Comparison of ENCODE assay signal across 32 cellular contexts in genomic region chr3:60424034-60424433, GRCh38.
"Had no signal": no experiment of that assay in that cellular context is flagged by ENCODE, and none has a peak within 500 bp of the region (broad histone marks: within the 10 kb centered on the region; RNA-seq: fewer than 3 reads in every experiment).

No MANE protein-coding gene starts in this region.

- H3K4me3 Mint-ChIP-seq: activated CD4-positive, alpha-beta memory T cell treated with anti-CD3 and anti-CD28 coated beads for 36 hours; activated CD4-positive, alpha-beta T cell treated with anti-CD3 and anti-CD28 coated beads for 36 hours; activated CD4-positive, alpha-beta T cell treated with anti-CD3 and anti-CD28 coated beads, Interleukin-2, amount 10 ng/mL, durations not matched to agents 24 days and 14 days; activated CD8-positive, alpha-beta memory T cell treated with anti-CD3 and anti-CD28 coated beads, Interleukin-2, amount 10 ng/mL, durations not matched to agents 7 days and 5 days; activated CD8-positive, alpha-beta T cell treated with anti-CD3 and anti-CD28 coated beads, Interleukin-2, amount 10 ng/mL, durations not matched to agents 7 days and 5 days; activated naive CD4-positive, alpha-beta T cell treated with anti-CD3 and anti-CD28 coated beads, Interleukin-2, amount 10 ng/mL, durations not matched to agents 7 days and 5 days; activated naive CD8-positive, alpha-beta T cell treated with anti-CD3 and anti-CD28 coated beads, Interleukin-2, amount 10 ng/mL, durations not matched to agents 7 days and 5 days; activated T-helper 1 cell treated with anti-CD3 and anti-CD28 coated beads, Interleukin-12 subunit alpha, Interleukin-12 subunit beta, Interleukin-2, Interleukin-4 antibody, amounts not matched to agents 30 ng/mL and 10 ng/mL and 1 ng/mL, durations not matched to agents 14 hours and 24 hours and 36 hours; central memory CD8-positive, alpha-beta T cell; dendritic cell treated with granulocyte-macrophage colony-stimulating factor and Interleukin-4, amounts not matched to agents 40 ng/mL and 50 ng/mL, for 4 days; endodermal cell; T-helper 17 cell; T-helper 2 cell treated with Interferon-gamma antibody and Interleukin-4, amounts not matched to agents 5 μg/mL and 100 μg/mL, for 36 hours had no signal

- DNase-seq: activated CD4-positive, alpha-beta memory T cell treated with anti-CD3 and anti-CD28 coated beads for 36 hours; activated CD4-positive, alpha-beta T cell treated with anti-CD3 and anti-CD28 coated beads for 36 hours; activated CD4-positive, alpha-beta T cell treated with anti-CD3 and anti-CD28 coated beads, Interleukin-2, amount 10 ng/mL, durations not matched to agents 24 days and 14 days; activated CD4-positive, CD25-positive, alpha-beta regulatory T cell; activated CD4-positive, CD25-positive, alpha-beta regulatory T cell treated with anti-CD3 and anti-CD28 coated beads, Interleukin-2, amount 50 U/mL, for 72 hours; activated CD8-positive, alpha-beta memory T cell treated with anti-CD3 and anti-CD28 coated beads, Interleukin-2, amount 10 ng/mL, durations not matched to agents 7 days and 5 days; activated CD8-positive, alpha-beta memory T cell treated with anti-CD3 and anti-CD28 coated beads, Interleukin-2, amount 50 U/mL, for 4 hours; activated CD8-positive, alpha-beta T cell treated with anti-CD3 and anti-CD28 coated beads, Interleukin-2, amount 10 ng/mL, durations not matched to agents 7 days and 5 days; activated effector memory CD4-positive, alpha-beta T cell treated with anti-CD3 and anti-CD28 coated beads, Interleukin-2, amount 50 U/mL, for 16 hours; activated naive CD4-positive, alpha-beta T cell; activated naive CD4-positive, alpha-beta T cell treated with anti-CD3 and anti-CD28 coated beads, Interleukin-2, amount 10 ng/mL, durations not matched to agents 7 days and 5 days; activated naive CD8-positive, alpha-beta T cell treated with anti-CD3 and anti-CD28 coated beads, Interleukin-2, amount 10 ng/mL, durations not matched to agents 7 days and 5 days; activated T-cell treated with anti-CD3 and anti-CD28 coated beads, Interleukin-2, amount 50 U/mL, for 1 hour; activated T-cell treated with anti-CD3 and anti-CD28 coated beads, Interleukin-2, amount 50 U/mL, for 48 hours; brain microvascular endothelial cell; dorsolateral prefrontal cortex; effector memory CD4-positive, alpha-beta T cell; endodermal cell; foreskin fibroblast; head of caudate nucleus; T-helper 1 cell; T-helper 17 cell; T1000 had no signal

- H3K9me3 ChIP-seq: ascending aorta had no signal

- H3K27me3 Mint-ChIP-seq: activated CD4-positive, alpha-beta memory T cell treated with anti-CD3 and anti-CD28 coated beads for 36 hours; activated CD4-positive, alpha-beta T cell treated with anti-CD3 and anti-CD28 coated beads for 36 hours; activated CD4-positive, alpha-beta T cell treated with anti-CD3 and anti-CD28 coated beads, Interleukin-2, amount 10 ng/mL, durations not matched to agents 24 days and 14 days; activated naive CD4-positive, alpha-beta T cell treated with anti-CD3 and anti-CD28 coated beads, Interleukin-2, amount 10 ng/mL, durations not matched to agents 7 days and 5 days; activated naive CD8-positive, alpha-beta T cell treated with anti-CD3 and anti-CD28 coated beads, Interleukin-2, amount 10 ng/mL, durations not matched to agents 7 days and 5 days; central memory CD8-positive, alpha-beta T cell; dendritic cell treated with granulocyte-macrophage colony-stimulating factor and Interleukin-4, amounts not matched to agents 40 ng/mL and 50 ng/mL, for 4 days; T-helper 17 cell had no signal

- ATAC-seq: activated CD4-positive, alpha-beta T cell treated with anti-CD3 and anti-CD28 coated beads for 36 hours; activated CD8-positive, alpha-beta memory T cell treated with anti-CD3 and anti-CD28 coated beads, Interleukin-2, amount 10 ng/mL, durations not matched to agents 7 days and 5 days; activated CD8-positive, alpha-beta T cell treated with anti-CD3 and anti-CD28 coated beads, Interleukin-2, amount 10 ng/mL, durations not matched to agents 7 days and 5 days; activated naive CD4-positive, alpha-beta T cell treated with anti-CD3 and anti-CD28 coated beads, Interleukin-2, amount 50 U/mL, for 72 hours; esophagus mucosa; T-helper 17 cell had no signal

- H3K9me3 Mint-ChIP-seq: activated CD4-positive, alpha-beta memory T cell treated with anti-CD3 and anti-CD28 coated beads for 36 hours; activated naive CD4-positive, alpha-beta T cell treated with anti-CD3 and anti-CD28 coated beads, Interleukin-2, amount 10 ng/mL, durations not matched to agents 7 days and 5 days; activated naive CD4-positive, alpha-beta T cell treated with anti-CD3 and anti-CD28 coated beads, Interleukin-2, amount 50 U/mL, for 72 hours; activated T-helper 1 cell treated with anti-CD3 and anti-CD28 coated beads, Interleukin-12 subunit alpha, Interleukin-12 subunit beta, Interleukin-2, Interleukin-4 antibody, amounts not matched to agents 30 ng/mL and 10 ng/mL and 1 ng/mL, durations not matched to agents 14 hours and 24 hours and 36 hours; activated T-helper 2 cell treated with anti-CD3 and anti-CD28 coated beads, Interferon-gamma antibody, Interleukin-2, Interleukin-4, amounts not matched to agents 10 μg/mL and 5 μg/mL and 100 μg/mL, durations not matched to agents 14 hours and 24 hours and 36 hours; central memory CD8-positive, alpha-beta T cell; dendritic cell treated with granulocyte-macrophage colony-stimulating factor and Interleukin-4, amounts not matched to agents 40 ng/mL and 50 ng/mL, for 4 days; endodermal cell; T-helper 2 cell treated with Interferon-gamma antibody and Interleukin-4, amounts not matched to agents 5 μg/mL and 100 μg/mL, for 36 hours had no signal

- H3K4me1 Mint-ChIP-seq: activated CD4-positive, alpha-beta T cell treated with anti-CD3 and anti-CD28 coated beads for 36 hours; activated CD4-positive, alpha-beta T cell treated with anti-CD3 and anti-CD28 coated beads, Interleukin-2, amount 10 ng/mL, durations not matched to agents 24 days and 14 days; activated CD8-positive, alpha-beta memory T cell treated with anti-CD3 and anti-CD28 coated beads, Interleukin-2, amount 10 ng/mL, durations not matched to agents 7 days and 5 days; activated naive CD4-positive, alpha-beta T cell treated with anti-CD3 and anti-CD28 coated beads, Interleukin-2, amount 10 ng/mL, durations not matched to agents 7 days and 5 days; activated naive CD8-positive, alpha-beta T cell treated with anti-CD3 and anti-CD28 coated beads, Interleukin-2, amount 10 ng/mL, durations not matched to agents 7 days and 5 days; central memory CD8-positive, alpha-beta T cell; T-helper 17 cell had no signal

- H3K27me3 ChIP-seq: ascending aorta, brain microvascular endothelial cell, dorsolateral prefrontal cortex had no signal

- H3K36me3 ChIP-seq: ascending aorta, brain microvascular endothelial cell had no signal

- H3K27ac Mint-ChIP-seq: activated CD4-positive, alpha-beta memory T cell treated with anti-CD3 and anti-CD28 coated beads for 36 hours; activated CD4-positive, alpha-beta T cell treated with anti-CD3 and anti-CD28 coated beads for 36 hours; activated CD4-positive, alpha-beta T cell treated with anti-CD3 and anti-CD28 coated beads, Interleukin-2, amount 10 ng/mL, durations not matched to agents 24 days and 14 days; activated CD8-positive, alpha-beta memory T cell treated with anti-CD3 and anti-CD28 coated beads, Interleukin-2, amount 10 ng/mL, durations not matched to agents 7 days and 5 days; activated CD8-positive, alpha-beta T cell treated with anti-CD3 and anti-CD28 coated beads, Interleukin-2, amount 10 ng/mL, durations not matched to agents 7 days and 5 days; activated naive CD4-positive, alpha-beta T cell treated with anti-CD3 and anti-CD28 coated beads, Interleukin-2, amount 10 ng/mL, durations not matched to agents 7 days and 5 days; activated naive CD4-positive, alpha-beta T cell treated with anti-CD3 and anti-CD28 coated beads, Interleukin-2, amount 50 U/mL, for 72 hours; activated naive CD8-positive, alpha-beta T cell treated with anti-CD3 and anti-CD28 coated beads, Interleukin-2, amount 10 ng/mL, durations not matched to agents 7 days and 5 days; activated T-helper 1 cell treated with anti-CD3 and anti-CD28 coated beads, Interleukin-12 subunit alpha, Interleukin-12 subunit beta, Interleukin-2, Interleukin-4 antibody, amounts not matched to agents 30 ng/mL and 10 ng/mL and 1 ng/mL, durations not matched to agents 14 hours and 24 hours and 36 hours; activated T-helper 2 cell treated with anti-CD3 and anti-CD28 coated beads, Interferon-gamma antibody, Interleukin-2, Interleukin-4, amounts not matched to agents 10 μg/mL and 5 μg/mL and 100 μg/mL, durations not matched to agents 14 hours and 24 hours and 36 hours; dendritic cell treated with granulocyte-macrophage colony-stimulating factor and Interleukin-4, amounts not matched to agents 40 ng/mL and 50 ng/mL, for 4 days; endodermal cell; T-helper 17 cell; T-helper 2 cell treated with Interferon-gamma antibody and Interleukin-4, amounts not matched to agents 5 μg/mL and 100 μg/mL, for 36 hours had no signal

- H3K36me3 Mint-ChIP-seq: activated CD4-positive, alpha-beta memory T cell treated with anti-CD3 and anti-CD28 coated beads for 36 hours; activated CD8-positive, alpha-beta memory T cell treated with anti-CD3 and anti-CD28 coated beads, Interleukin-2, amount 10 ng/mL, durations not matched to agents 7 days and 5 days; activated naive CD4-positive, alpha-beta T cell treated with anti-CD3 and anti-CD28 coated beads, Interleukin-2, amount 10 ng/mL, durations not matched to agents 7 days and 5 days; activated naive CD4-positive, alpha-beta T cell treated with anti-CD3 and anti-CD28 coated beads, Interleukin-2, amount 50 U/mL, for 72 hours; activated naive CD8-positive, alpha-beta T cell treated with anti-CD3 and anti-CD28 coated beads, Interleukin-2, amount 10 ng/mL, durations not matched to agents 7 days and 5 days had no signal

- H3K27ac ChIP-seq: ascending aorta, brain microvascular endothelial cell, coronary artery, dorsolateral prefrontal cortex had no signal

- H3K4me1 ChIP-seq: ascending aorta had no signal

- H3K4me3 ChIP-seq: ascending aorta, coronary artery, dorsolateral prefrontal cortex had no signal
